In the genomic region with DNA sequence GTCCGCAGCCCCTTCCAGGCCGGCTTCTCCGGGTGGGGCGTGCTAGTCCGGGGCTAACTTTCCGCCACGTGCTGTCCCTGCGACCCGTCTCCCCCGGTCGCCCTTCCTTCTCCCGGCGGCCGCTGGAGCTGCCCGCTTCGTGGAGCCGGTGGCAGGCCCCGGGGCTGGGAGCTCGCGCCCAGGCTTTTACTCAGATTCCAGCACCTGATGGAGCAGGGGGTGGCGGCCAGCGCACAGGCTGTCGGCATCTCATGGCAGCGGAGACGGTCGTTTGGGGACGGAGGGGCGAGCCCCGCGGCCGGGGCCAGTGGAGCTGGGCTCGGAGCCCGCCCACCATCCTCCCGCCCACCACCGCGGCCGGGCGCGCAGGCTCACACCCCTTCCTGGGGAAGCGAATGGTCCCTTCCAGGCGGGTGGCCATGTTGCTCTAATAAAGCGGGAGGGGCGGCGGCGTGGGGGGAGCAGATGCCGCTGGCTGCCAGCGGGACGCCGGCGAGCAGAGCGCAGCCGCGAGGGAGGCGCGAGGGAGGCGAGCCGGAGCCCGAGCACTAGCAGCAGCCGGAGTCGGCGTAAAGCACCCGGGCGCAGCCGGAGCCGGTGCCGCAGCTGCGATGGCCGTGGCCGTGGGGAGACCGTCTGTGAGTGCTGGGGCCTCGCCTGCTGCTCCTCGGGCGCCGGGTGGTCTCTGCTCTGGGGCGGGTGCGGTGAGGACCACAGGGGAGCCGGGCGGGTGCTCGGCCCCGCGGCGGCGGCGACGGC, we compare ENCODE assay signal across 8 cellular contexts. TPM values are rescaled to one million over a fixed set of nuclear protein-coding genes. Genes with fewer than 3 reads are reported as not detected.
A peak's percentile ranks its signal among the peaks of the same experiment; 100 is the strongest.
DNase-seq lines count a peak whose midpoint lies in the region; ATAC-seq and TF ChIP-seq lines count a peak whose summit lies in the region.

A gene (plus strand): TSS at position 460 of the 759 bp plus-strand sequence. CDS start 152 bp downstream, at position 612.

- no peak within 1 kb of the TSS for H2BK20ac ChIP-seq in IMR-90 (ENCODE audit: low read depth, low read length)

- H2BK120ac ChIP-seq in IMR-90 (ENCODE audit: low read depth, low read length) = peak within 1 kb of the TSS; percentile 72

- ATAC-seq in GM21529 (IDR thresholded peaks at IDR 0.05; ENCODE audit: unreplicated experiment) (peak; percentile 67), IMR-90 (ENCODE audit: low read depth) (peak; percentile 82)

- peak within 1 kb of the TSS; percentile 90 for H2AFZ ChIP-seq in IMR-90 (replicated peaks; ENCODE audit: low read length, poor library complexity)

- peak within 1 kb of the TSS; percentile 93 for H3K4ac ChIP-seq in IMR-90 (ENCODE audit: low read depth, low read length)

- peak within 1 kb of the TSS; percentile 21; the same call in 1 of the 2 replicates for H4K5ac ChIP-seq in IMR-90 (ENCODE audit: low read depth, low read length)

- H4K8ac ChIP-seq in IMR-90 (ENCODE audit: low read depth in 2 of 2, low read length in 2 of 2) = peak within 1 kb of the TSS; percentile 73 to 84; a peak in 3 of 4 replicates

- peak within 1 kb of the TSS; percentile 87 for H4K91ac ChIP-seq in IMR-90 (ENCODE audit: insufficient read depth, low read depth, low read length)

- peaks cover 5 to 46% of the 10 kb centered on the region in 2 experiments; a peak in 3 of 4 replicates for H3K79me1 ChIP-seq in IMR-90 (ENCODE audit: low read depth in 1 of 2, low read length in 2 of 2)

- H3K4me3 ChIP-seq in IMR-90 (ENCODE audit: insufficient read depth, low read depth, low read length) (peak within 1 kb of the TSS; percentile 57), mucosa of rectum (ENCODE audit: low read length in 2 of 2) (peak within 1 kb of the TSS; percentile 70 to 91)

- no peak for TF ChIP-seq CTCF in IMR-90 (conservative IDR thresholded peaks at IDR 0.05; ENCODE audit: low read depth, low read length)

- dilution Hi-C loops in IMR-90 (cut with HindIII; ENCODE audit: low sequenced_read_pairs, unreplicated experiment) = no loop called here

- peaks cover 45% of the 10 kb centered on the region for H4K20me1 ChIP-seq in IMR-90 (ENCODE audit: insufficient read depth, low read length)

- TF ChIP-seq RAD21 in IMR-90 (IDR thresholded peaks at IDR 0.05; ENCODE audit: low read length) = peak; percentile 17; the same call in 1 of the 2 replicates

- intact Hi-C loops in IMR-90 (cut with micrococcal nuclease) = loop anchor here (1.0 to 10.0 kb wide), 10 partner anchors 73 to 438 kb away; a partner anchor contains a TSS

- H2BK15ac ChIP-seq in IMR-90 (ENCODE audit: low read depth, low read length) = peak within 1 kb of the TSS; percentile 53; the same call in 1 of the 3 replicates

- DNase-seq in DMS 273 treated with DMSO at 0.1 percent for 48 hours (lab: John Stamatoyannopoulos, UW) = peak; percentile 70
- peak; percentile 93 for DNase-seq in IMR-90
- DNase-seq in OCI-M2 (lab: John Stamatoyannopoulos, UW; ENCODE audit: unreplicated experiment) = peak; percentile 37
- DNase-seq in activated T-cell treated with anti-CD3 and anti-CD28 coated beads for 48 hours (ENCODE audit: low read depth) = peak; percentile 70
- no peak for DNase-seq in epithelial cell of prostate (ENCODE audit: low read depth, low spot score)
- DNase-seq in stimulated activated CD8-positive, alpha-beta memory T cell treated with anti-CD3 and anti-CD28 coated beads, Interleukin-4, amount 100 ng/mL, for 4 hours (ENCODE audit: low read depth in 2 of 2, low spot score in 1 of 2) = peak; percentile 65 to 77

- WGBS in IMR-90 (ENCODE audit: extremely low coverage in 2 of 2, insufficient read length in 1 of 2), 2 experiments = 0% methylated on average over 13 of the region's 85 CpGs; no CpG with 5 or more reads in 1 of the 2 experiments

- H3K18ac ChIP-seq in IMR-90 (ENCODE audit: low read depth, low read length) = peak within 1 kb of the TSS; percentile 65

- CTCF ChIA-PET in IMR-90 (lab: Yijun Ruan, JAX) = interaction anchor here (0.7 to 1.6 kb wide), 2 partner anchors 47 kb away, joined by 3 to 4 read pairs; no protein-coding TSS in a partner anchor

- no peaks in the 10 kb centered on the region for H3K9me3 ChIP-seq in IMR-90 (ENCODE audit: control insufficient read depth, insufficient read depth, low read length)
- no peaks in the 10 kb centered on the region for H3K9me3 ChIP-seq in mucosa of rectum (ENCODE audit: control insufficient read depth in 2 of 2, low read length in 2 of 2)

- H3K14ac ChIP-seq in IMR-90 (replicated peaks; ENCODE audit: low read depth, low read length) = peak within 1 kb of the TSS; percentile 79

- in situ Hi-C loops in IMR-90 (cut with MboI; ENCODE audit: low sequenced_read_pairs) = loop anchor here (10.0 kb wide), 3 partner anchors 75 to 435 kb away; no protein-coding TSS in a partner anchor

- TF ChIP-seq POLR2A in IMR-90 (IDR thresholded peaks at IDR 0.05; ENCODE audit: low read depth, low read length) = peak; percentile 98

- peaks cover 7% of the 10 kb centered on the region for H3K9me1 ChIP-seq in IMR-90 (ENCODE audit: insufficient read depth, low read length)

- H3K27ac ChIP-seq in IMR-90 (ENCODE audit: insufficient read depth, low read length) (peak within 1 kb of the TSS; percentile 89), epithelial cell of prostate (peak within 1 kb of the TSS; percentile 61), mucosa of rectum (ENCODE audit: low read depth in 2 of 2, low read length in 2 of 2) (peak within 1 kb of the TSS; percentile 88 to 90)

- peak within 1 kb of the TSS; percentile 89 for H3K23ac ChIP-seq in IMR-90 (ENCODE audit: low read depth, low read length)

- POLR2A ChIA-PET in IMR-90 (lab: Charles Lee; ENCODE audit: unreplicated experiment) = interaction anchor here (0.5 to 1.0 kb wide), 7 partner anchors 28 to 196 kb away, joined by 3 to 4 read pairs (median 3); no protein-coding TSS in a partner anchor

- peak within 1 kb of the TSS; percentile 90 for H3K9ac ChIP-seq in IMR-90 (ENCODE audit: low read depth, low read length)
- peak within 1 kb of the TSS; percentile 83 to 86 for H3K9ac ChIP-seq in mucosa of rectum (ENCODE audit: low read depth in 1 of 2, low read length in 2 of 2)

- H3K56ac ChIP-seq in IMR-90 (ENCODE audit: extremely low read depth, insufficient read depth, low read length) = peak within 1 kb of the TSS; percentile 92

- H3K4me2 ChIP-seq in IMR-90 (ENCODE audit: low read depth, low read length) = peak within 1 kb of the TSS; percentile 92

- peak within 1 kb of the TSS; percentile 88 for H2BK5ac ChIP-seq in IMR-90 (ENCODE audit: low read depth, low read length, poor library complexity, severe bottlenecking)

- H3K36me3 ChIP-seq in IMR-90 (ENCODE audit: control insufficient read depth, insufficient read depth, low read length) (no peaks in the 10 kb centered on the region; the same call in none of the 2 replicates), mucosa of rectum (ENCODE audit: control insufficient read depth in 2 of 2, insufficient read depth in 2 of 2, low read length in 2 of 2) (no peaks in the 10 kb centered on the region)

- peaks cover 6% of the 10 kb centered on the region for H3K4me1 ChIP-seq in IMR-90 (ENCODE audit: control insufficient read depth, insufficient read depth, low read length)
- H3K4me1 ChIP-seq in mucosa of rectum (ENCODE audit: control insufficient read depth in 2 of 2, insufficient read depth in 2 of 2, low read length in 2 of 2) = peaks cover 19 to 28% of the 10 kb centered on the region in 2 donors

- H3K27me3 ChIP-seq in IMR-90 (ENCODE audit: control insufficient read depth, insufficient read depth, low read length) (no peaks in the 10 kb centered on the region), mucosa of rectum (ENCODE audit: control insufficient read depth in 2 of 2, insufficient read depth in 2 of 2, low read length in 2 of 2) (no peaks in the 10 kb centered on the region)

- H2AK9ac ChIP-seq in IMR-90 (replicated peaks; ENCODE audit: low read depth, low read length, poor library complexity) = peak within 1 kb of the TSS; percentile 98

- H2AK5ac ChIP-seq in IMR-90 (ENCODE audit: low read depth, low read length) = peak within 1 kb of the TSS; percentile 89

- no TSS peak for BruUV-seq in IMR-90 (replicated peaks; lab: Mats Ljungman, UMichigan)

TF ChIP-seq in IMR-90, 13 proteins besides CTCF, POLR2A, EP300 and RAD21:
- TF ChIP-seq MAZ (IDR thresholded peaks at IDR 0.05; ENCODE audit: borderline replicate concordance, low read depth, low read length) (peak; percentile 92; the same call in 1 of the 2 replicates), MXI1 (IDR thresholded peaks at IDR 0.05; ENCODE audit: borderline replicate concordance, low read depth, low read length) (peak; percentile 67), RFX5 (IDR thresholded peaks at IDR 0.05; ENCODE audit: low read depth, low read length) (no peak), MAFK (IDR thresholded peaks at IDR 0.05; ENCODE audit: low read depth, low read length) (no peak), NFE2L2 (IDR thresholded peaks at IDR 0.05; ENCODE audit: low read depth, low read length) (peak; percentile 11; the same call in 1 of the 2 replicates), BHLHE40 (IDR thresholded peaks at IDR 0.05; ENCODE audit: low read depth, low read length) (peak; percentile 90), CHD1 (IDR thresholded peaks at IDR 0.05; ENCODE audit: low read depth, low read length) (0 out of 2 replicates have a peak, but pooled peaks have one; percentile 78)
TF ChIP-seq in IMR-90: peak in this region for 5.

RNA-seq across cellular contexts. Expression of the gene that starts here (rescaled TPM):
- 573 and 632 TPM in 2 replicates for total RNA-seq in IMR-90 (2012; rRNA removed)
- 258 and 267 TPM in 2 replicates for polyA plus RNA-seq in IMR-90 (2012; rRNA removed)
- 75.9 and 85.0 TPM in 2 replicates for polyA plus RNA-seq in IMR-90 (2012; cell fraction: cytosol; rRNA removed)
- polyA plus RNA-seq in IMR-90 (2012; cell fraction: nucleus; rRNA removed; ENCODE audit: low replicate concordance) = 36.2 and 197 TPM in 2 replicates
